Comparison of ENCODE assay signal across 24 cellular contexts in genomic region chr5:135046661-135047346, GRCh38. TPM values are rescaled to one million over a fixed set of nuclear protein-coding genes. Genes with fewer than 3 reads are reported as not detected.
"Had no signal": no experiment of that assay in that cellular context is flagged by ENCODE, and none has a peak within 500 bp of the region (broad histone marks: within the 10 kb centered on the region; RNA-seq: fewer than 3 reads in every experiment).

No MANE protein-coding gene starts in this region.

- H3K9ac ChIP-seq: neural progenitor cell had no signal

- H3K4me3 ChIP-seq: coronary artery, dorsolateral prefrontal cortex, esophagus muscularis mucosa, neural progenitor cell, pancreas, right lobe of liver, tibial artery, upper lobe of right lung, vagina had no signal

- H3K4me3 Mint-ChIP-seq: mesothelial cell of epicardium; natural killer cell treated with Interleukin-12 subunit alpha and Interleukin-12 subunit beta and Interleukin-15 and Interleukin-18, amount 100 ng/mL, for 72 hours; neural progenitor cell; stimulated activated effector memory CD8-positive, alpha-beta T cell treated with anti-CD3 and anti-CD28 coated beads, Interleukin-12 subunit alpha, Interleukin-12 subunit beta, amount 100 ng/mL, for 72 hours; stimulated activated naive CD8-positive, alpha-beta T cell treated with anti-CD3 and anti-CD28 coated beads, Interleukin-15, Interleukin-2, amounts not matched to agents 100 ng/mL and 50 ng/mL, for 24 hours had no signal

- H3K36me3 ChIP-seq: esophagus muscularis mucosa, neural progenitor cell, pancreas, right lobe of liver, tibial artery, upper lobe of right lung, vagina had no signal

- H3K4me1 ChIP-seq: esophagus muscularis mucosa, pancreas, right lobe of liver, tibial artery, upper lobe of right lung had no signal

- H3K9me3 ChIP-seq: esophagus muscularis mucosa, pancreas, right lobe of liver, tibial artery, upper lobe of right lung, vagina had no signal

- H3K27ac Mint-ChIP-seq: mesothelial cell of epicardium; natural killer cell treated with Interleukin-12 subunit alpha and Interleukin-12 subunit beta and Interleukin-15 and Interleukin-18, amount 100 ng/mL, for 72 hours; neural progenitor cell; progenitor cell of endocrine pancreas; stimulated activated effector memory CD8-positive, alpha-beta T cell treated with anti-CD3 and anti-CD28 coated beads, Interleukin-12 subunit alpha, Interleukin-12 subunit beta, amount 100 ng/mL, for 72 hours; stimulated activated naive CD8-positive, alpha-beta T cell treated with anti-CD3 and anti-CD28 coated beads, Interleukin-15, Interleukin-2, amounts not matched to agents 100 ng/mL and 50 ng/mL, for 24 hours had no signal

- ATAC-seq: natural killer cell treated with Interleukin-12 subunit alpha and Interleukin-12 subunit beta and Interleukin-15 and Interleukin-18, amount 100 ng/mL, for 72 hours; pancreas; right lobe of liver; stimulated activated effector memory CD8-positive, alpha-beta T cell treated with anti-CD3 and anti-CD28 coated beads, Interleukin-12 subunit alpha, Interleukin-12 subunit beta, amount 100 ng/mL, for 72 hours; upper lobe of right lung had no signal

- H3K36me3 Mint-ChIP-seq: mesothelial cell of epicardium; natural killer cell treated with Interleukin-12 subunit alpha and Interleukin-12 subunit beta and Interleukin-15 and Interleukin-18, amount 100 ng/mL, for 72 hours; neural progenitor cell; stimulated activated effector memory CD8-positive, alpha-beta T cell treated with anti-CD3 and anti-CD28 coated beads, Interleukin-12 subunit alpha, Interleukin-12 subunit beta, amount 100 ng/mL, for 72 hours had no signal

- H3K27me3 ChIP-seq: pancreas, vagina had no signal

- H3K4me1 Mint-ChIP-seq: stimulated activated effector memory CD8-positive, alpha-beta T cell treated with anti-CD3 and anti-CD28 coated beads, Interleukin-12 subunit alpha, Interleukin-12 subunit beta, amount 100 ng/mL, for 72 hours had no signal

- DNase-seq: dorsolateral prefrontal cortex; effector CD8-positive, alpha-beta T cell; foreskin fibroblast; hippocampal formation; kidney glomerular epithelial cell; occipital lobe; retina; right lobe of liver; stimulated activated CD4-positive, alpha-beta T cell treated with anti-CD3 and anti-CD28 coated beads, Interleukin-4, amount 100 ng/mL, for 1 hour; stimulated activated CD8-positive, alpha-beta memory T cell treated with anti-CD3 and anti-CD28 coated beads, Interleukin-4, amount 100 ng/mL, for 48 hours; tibial artery; upper lobe of right lung had no signal

- H2AFZ ChIP-seq: neural progenitor cell had no signal

- H3K4me2 ChIP-seq: neural progenitor cell had no signal

- H3K27ac ChIP-seq: coronary artery, dorsolateral prefrontal cortex, esophagus muscularis mucosa, neural progenitor cell, pancreas, right lobe of liver, tibial artery, upper lobe of right lung, vagina had no signal

- H3K9me3 Mint-ChIP-seq: mesothelial cell of epicardium; natural killer cell treated with Interleukin-12 subunit alpha and Interleukin-12 subunit beta and Interleukin-15 and Interleukin-18, amount 100 ng/mL, for 72 hours; neural progenitor cell; stimulated activated effector memory CD8-positive, alpha-beta T cell treated with anti-CD3 and anti-CD28 coated beads, Interleukin-12 subunit alpha, Interleukin-12 subunit beta, amount 100 ng/mL, for 72 hours; stimulated activated naive CD8-positive, alpha-beta T cell treated with anti-CD3 and anti-CD28 coated beads, Interleukin-15, Interleukin-2, amounts not matched to agents 100 ng/mL and 50 ng/mL, for 24 hours had no signal

RNA-seq across cellular contexts. Expression of gene PITX1, which starts 12.8 kb away (rescaled TPM):
- total RNA-seq: cerebellum; liver; natural killer cell treated with Interleukin-12 subunit alpha and Interleukin-12 subunit beta and Interleukin-15 and Interleukin-18, amount 100 ng/mL, for 72 hours; occipital lobe; right lobe of liver; upper lobe of right lung had no signal
